ENCODE assay signal across 1 cellular context in the genomic region with DNA sequence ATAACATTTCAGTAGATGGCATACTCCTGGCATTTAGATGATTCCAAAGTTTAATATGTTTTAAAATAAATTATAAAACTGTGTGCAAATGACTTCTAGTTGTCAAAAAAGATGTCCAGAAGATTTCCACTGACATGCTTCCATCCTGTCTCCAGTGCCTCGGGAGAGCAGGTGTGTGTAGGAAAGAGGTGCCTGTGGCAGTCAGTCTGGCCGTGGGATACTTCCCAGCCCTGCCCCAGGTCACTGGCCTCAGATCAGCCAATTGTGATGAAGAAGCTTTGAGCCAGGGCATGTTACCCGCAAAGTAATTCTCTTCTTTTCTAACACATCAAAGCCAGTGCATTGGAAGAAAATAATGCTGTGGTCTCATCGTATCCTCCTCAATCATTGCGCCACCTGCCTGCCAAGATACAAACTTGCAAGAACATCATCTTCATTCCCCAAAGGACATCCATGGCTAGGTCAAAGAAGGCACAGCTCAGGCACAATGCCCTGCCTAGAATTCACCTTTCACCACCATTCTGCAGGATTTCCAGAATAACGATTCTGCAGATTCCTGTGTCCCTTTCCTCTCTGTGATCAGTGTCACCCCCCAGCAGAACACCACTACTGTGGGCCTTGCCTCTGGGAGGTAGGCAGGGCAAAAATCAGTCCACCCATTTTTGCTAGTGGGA.
A peak's percentile ranks its signal among the peaks of the same experiment; 100 is the strongest.
TF ChIP-seq lines count a peak whose summit lies in the region.

No MANE protein-coding gene starts in this region.

TF ChIP-seq in HEK293, 187 proteins besides CTCF, POLR2A, EP300 and RAD21 (continued from another document):
- TF ChIP-seq PBX3 (CRISPR knock-in tag; IDR thresholded peaks at IDR 0.05) (no peak), ZNF302 (tag by site-specific recombination; IDR thresholded peaks at IDR 0.05; ENCODE audit: low read depth) (no peak), SP2 (tag by site-specific recombination; IDR thresholded peaks at IDR 0.05) (no peak), ZXDB (tag by site-specific recombination; IDR thresholded peaks at IDR 0.05) (peak; percentile 14; the same call in 1 of the 2 replicates), ZNF660 (tag by site-specific recombination; IDR thresholded peaks at IDR 0.05) (0 out of 2 replicates have a peak, but pooled peaks have one; percentile 16), ZNF701 (tag by site-specific recombination; IDR thresholded peaks at IDR 0.05) (0 out of 2 replicates have a peak, but pooled peaks have one; percentile 33), ZNF140 (tag by site-specific recombination; IDR thresholded peaks at IDR 0.05) (no peak; the same call in 1 of the 2 replicates)
TF ChIP-seq in HEK293: peak in this region for 12.
